ENCODE assay signal across 15 cellular contexts in genomic region chr5:179964015-179964414, GRCh38.
"Had no signal": no experiment of that assay in that cellular context is flagged by ENCODE, and none has a peak within 500 bp of the region (broad histone marks: within the 10 kb centered on the region; RNA-seq: fewer than 3 reads in every experiment).

No MANE protein-coding gene starts in this region.

- H3K9me3 ChIP-seq: right lobe of liver, stomach, thoracic aorta, upper lobe of left lung had no signal

- H3K27me3 ChIP-seq: right lobe of liver, stomach, upper lobe of left lung had no signal

- H3K4me3 ChIP-seq: right lobe of liver, skin epidermis, stomach, thoracic aorta, upper lobe of left lung had no signal

- H3K27ac ChIP-seq: parathyroid adenoma, right lobe of liver, skin epidermis, stomach, thoracic aorta, upper lobe of left lung had no signal

- DNase-seq: activated CD4-positive, alpha-beta T cell treated with anti-CD3 and anti-CD28 coated beads, Interleukin-2, amount 10 ng/mL, durations not matched to agents 7 days and 5 days; activated CD8-positive, alpha-beta T cell treated with anti-CD3 and anti-CD28 coated beads, Interleukin-2, amount 10 ng/mL, durations not matched to agents 7 days and 5 days; cerebellar nuclear complex; effector CD4-positive, alpha-beta T cell; foreskin melanocyte; left cardiac atrium; right lobe of liver; stimulated activated CD4-positive, alpha-beta T cell treated with anti-CD3 and anti-CD28 coated beads, Interleukin-1b, Interleukin-23, amount 100 ng/mL, for 48 hours; stomach; upper lobe of left lung had no signal

- ATAC-seq: activated CD8-positive, alpha-beta T cell treated with anti-CD3 and anti-CD28 coated beads, Interleukin-2, amount 10 ng/mL, durations not matched to agents 7 days and 5 days; activated naive CD4-positive, alpha-beta T cell treated with anti-CD3 and anti-CD28 coated beads, Interleukin-2, amount 50 U/mL, for 72 hours; left cardiac atrium; right lobe of liver; stimulated activated effector memory CD8-positive, alpha-beta T cell treated with anti-CD3 and anti-CD28 coated beads, Interleukin-12 subunit alpha, Interleukin-12 subunit beta, amount 100 ng/mL, for 72 hours had no signal

- H3K4me1 ChIP-seq: parathyroid adenoma, stomach had no signal

- H3K79me2 ChIP-seq: parathyroid adenoma had no signal
